7 cellular contexts compared by ENCODE assay signal in the genomic region with DNA sequence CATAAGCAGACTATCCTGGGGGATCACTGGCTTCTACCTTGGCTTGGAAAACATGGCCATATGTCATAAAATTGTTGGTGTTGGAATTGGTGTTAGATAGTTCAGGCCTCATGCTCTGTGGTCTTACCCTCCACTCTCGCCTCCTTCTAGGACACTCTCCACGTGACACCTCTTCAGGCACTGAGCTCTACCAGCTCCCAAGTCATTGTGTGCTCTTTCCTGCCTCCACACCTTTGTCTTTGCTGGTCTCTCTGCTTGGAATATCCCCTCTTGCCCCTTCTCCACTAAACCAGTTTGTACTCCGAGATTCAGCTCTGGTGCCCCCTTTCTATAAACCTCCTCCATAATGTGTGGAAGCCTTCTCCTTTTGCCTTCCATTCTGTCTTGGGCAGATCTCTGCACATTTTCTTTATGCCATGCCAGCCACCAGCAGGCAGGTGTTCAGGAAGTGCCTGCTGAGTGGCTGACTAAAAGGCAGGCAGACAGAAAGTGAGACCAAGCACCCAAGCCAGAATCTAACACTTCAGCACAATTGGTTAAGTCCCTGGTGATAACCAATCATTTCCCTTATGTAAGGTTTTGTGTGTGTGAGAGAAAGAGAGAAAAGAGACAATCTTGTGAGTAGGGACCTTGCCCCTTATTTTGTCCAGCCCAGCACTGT. TPM values are rescaled to one million over a fixed set of nuclear protein-coding genes. Genes with fewer than 3 reads are reported as not detected.
DNase-seq lines count a peak whose midpoint lies in the region; ATAC-seq and TF ChIP-seq lines count a peak whose summit lies in the region.

No MANE protein-coding gene starts in this region.

- intact Hi-C loops in IMR-90 (cut with micrococcal nuclease) = no loop called here

- 90% methylated on average over 2 of the region's 3 CpGs; no CpG with 5 or more reads in 1 of the 2 experiments for WGBS in IMR-90 (ENCODE audit: extremely low coverage in 2 of 2, insufficient read length in 1 of 2), 2 experiments
- WGBS in endodermal cell (ENCODE audit: insufficient coverage in 1 of 2, insufficient read length in 1 of 2), 2 experiments = 92 to 97% methylated on average over 3 of the region's 3 CpGs

- in situ Hi-C loops in IMR-90 (cut with MboI; ENCODE audit: low sequenced_read_pairs) = no loop called here

- H3K4me2 ChIP-seq in IMR-90 (ENCODE audit: low read depth, low read length) = no peak overlapping the region

- peaks cover 1% of the 10 kb centered on the region for H3K9me3 Mint-ChIP-seq in endodermal cell

- no peak overlapping the region for H2BK120ac ChIP-seq in IMR-90 (ENCODE audit: low read depth, low read length)

- TF ChIP-seq CTCF in IMR-90 (conservative IDR thresholded peaks at IDR 0.05; ENCODE audit: low read depth, low read length) (no peak), endodermal cell (conservative IDR thresholded peaks at IDR 0.05) (no peak)

- no peak overlapping the region for H2BK20ac ChIP-seq in IMR-90 (ENCODE audit: low read depth, low read length)

- H3K27me3 ChIP-seq in IMR-90 (ENCODE audit: control insufficient read depth, insufficient read depth, low read length) (no peaks in the 10 kb centered on the region), endodermal cell (ENCODE audit: control insufficient read depth, insufficient read depth, low read length, poor library complexity, severe bottlenecking) (no peaks in the 10 kb centered on the region)

- no peak overlapping the region for H2BK5ac ChIP-seq in IMR-90 (ENCODE audit: low read depth, low read length, poor library complexity, severe bottlenecking)

- H3K36me3 ChIP-seq in IMR-90 (ENCODE audit: control insufficient read depth, insufficient read depth, low read length) (no peaks in the 10 kb centered on the region), endodermal cell (ENCODE audit: control insufficient read depth, insufficient read depth, low read length) (no peaks in the 10 kb centered on the region)

- H4K20me1 ChIP-seq in IMR-90 (ENCODE audit: insufficient read depth, low read length) = no peaks in the 10 kb centered on the region

- no peak for TF ChIP-seq POLR2A in IMR-90 (IDR thresholded peaks at IDR 0.05; ENCODE audit: low read depth, low read length)

- DNase-seq in IMR-90 (no peak), endodermal cell (peak; percentile 44), midbrain (lab: John Stamatoyannopoulos, UW) (no peak), OCI-M1 (lab: John Stamatoyannopoulos, UW) (no peak)
- DNase-seq in stimulated activated CD4-positive, alpha-beta T cell treated with anti-CD3 and anti-CD28 coated beads, Interleukin-2, amount 100 ng/mL, for 48 hours = no peak

- no peak overlapping the region for H3K18ac ChIP-seq in IMR-90 (ENCODE audit: low read depth, low read length)

- H3K4me3 ChIP-seq in IMR-90 (ENCODE audit: insufficient read depth, low read depth, low read length) (no peak overlapping the region), endodermal cell (ENCODE audit: low read length) (no peak overlapping the region)

- no peak overlapping the region for H2AFZ ChIP-seq in IMR-90 (replicated peaks; ENCODE audit: low read length, poor library complexity)

- no peak overlapping the region for H3K14ac ChIP-seq in IMR-90 (replicated peaks; ENCODE audit: low read depth, low read length)

- no peak overlapping the region for H3K56ac ChIP-seq in IMR-90 (ENCODE audit: extremely low read depth, insufficient read depth, low read length)

- H3K4me1 ChIP-seq in IMR-90 (ENCODE audit: control insufficient read depth, insufficient read depth, low read length) = peaks cover 9% of the 10 kb centered on the region
- no peaks in the 10 kb centered on the region for H3K4me1 ChIP-seq in endodermal cell (ENCODE audit: control insufficient read depth, insufficient read depth, low read length)

- no TSS peak for BruUV-seq in IMR-90 (replicated peaks; lab: Mats Ljungman, UMichigan)

- H2AK9ac ChIP-seq in IMR-90 (replicated peaks; ENCODE audit: low read depth, low read length, poor library complexity) = peak overlapping the region; percentile 19

- CTCF ChIA-PET in IMR-90 (lab: Yijun Ruan, JAX) = no interaction called here

- no peaks in the 10 kb centered on the region for H3K36me3 Mint-ChIP-seq in endodermal cell (ENCODE audit: low read depth)

- H2AK5ac ChIP-seq in IMR-90 (ENCODE audit: low read depth, low read length) = no peak overlapping the region

- H3K9me3 ChIP-seq in IMR-90 (ENCODE audit: control insufficient read depth, insufficient read depth, low read length) (no peaks in the 10 kb centered on the region), endodermal cell (ENCODE audit: control insufficient read depth, low read length) (no peaks in the 10 kb centered on the region)

- H3K4me3 Mint-ChIP-seq in endodermal cell = no peak overlapping the region

- no peak overlapping the region for H4K8ac ChIP-seq in IMR-90 (ENCODE audit: low read depth in 2 of 2, low read length in 2 of 2)

- dilution Hi-C loops in IMR-90 (cut with HindIII; ENCODE audit: low sequenced_read_pairs, unreplicated experiment) = no loop called here

- no peak overlapping the region for H3K27ac Mint-ChIP-seq in endodermal cell

- no peak overlapping the region for H2BK15ac ChIP-seq in IMR-90 (ENCODE audit: low read depth, low read length)

- H3K9ac ChIP-seq in IMR-90 (ENCODE audit: low read depth, low read length) (no peak overlapping the region), endodermal cell (ENCODE audit: extremely low read depth, low read length, poor library complexity, severe bottlenecking) (no peak overlapping the region)

- no peak for TF ChIP-seq RAD21 in IMR-90 (IDR thresholded peaks at IDR 0.05; ENCODE audit: low read length)

- H3K27ac ChIP-seq in IMR-90 (ENCODE audit: insufficient read depth, low read length) (no peak overlapping the region), endodermal cell (ENCODE audit: low read depth, low read length) (no peak overlapping the region)

- no peak overlapping the region for H4K91ac ChIP-seq in IMR-90 (ENCODE audit: insufficient read depth, low read depth, low read length)

- no peak overlapping the region for H4K5ac ChIP-seq in IMR-90 (ENCODE audit: low read depth, low read length)

- peaks cover 10% of the 10 kb centered on the region; the same call in 1 of the 2 replicates for H3K9me1 ChIP-seq in IMR-90 (ENCODE audit: insufficient read depth, low read length)

- no peaks in the 10 kb centered on the region for H3K27me3 Mint-ChIP-seq in endodermal cell (ENCODE audit: insufficient read depth)

- peak; percentile 76 for ATAC-seq in GM18517 (IDR thresholded peaks at IDR 0.05; ENCODE audit: unreplicated experiment)
- peak; percentile 54 for ATAC-seq in GM19468 (IDR thresholded peaks at IDR 0.05; ENCODE audit: extremely low read depth, unreplicated experiment)
- no peak for ATAC-seq in IMR-90 (ENCODE audit: low read depth)

- peaks cover 27% of the 10 kb centered on the region for H3K4me1 Mint-ChIP-seq in endodermal cell

- POLR2A ChIA-PET in IMR-90 (lab: Charles Lee; ENCODE audit: unreplicated experiment) = no interaction called here

- H3K79me1 ChIP-seq in IMR-90 (ENCODE audit: low read depth in 1 of 2, low read length in 2 of 2) = no peaks in the 10 kb centered on the region

- H3K23ac ChIP-seq in IMR-90 (ENCODE audit: low read depth, low read length) = no peak overlapping the region

- H3K4ac ChIP-seq in IMR-90 (ENCODE audit: low read depth, low read length) = no peak overlapping the region

TF ChIP-seq in IMR-90, 13 proteins besides CTCF, POLR2A, EP300 and RAD21:
- TF ChIP-seq RCOR1 (IDR thresholded peaks at IDR 0.05; ENCODE audit: insufficient replicate concordance, low read length) (no peak), BHLHE40 (IDR thresholded peaks at IDR 0.05; ENCODE audit: low read depth, low read length) (no peak), FOS (IDR thresholded peaks at IDR 0.05; ENCODE audit: low read depth, low read length) (no peak), MXI1 (IDR thresholded peaks at IDR 0.05; ENCODE audit: borderline replicate concordance, low read depth, low read length) (no peak), CHD1 (IDR thresholded peaks at IDR 0.05; ENCODE audit: low read depth, low read length) (no peak)
TF ChIP-seq in IMR-90: peak in this region for 0.

RNA-seq across cellular contexts. Expression of a gene that starts 37.7 kb away (rescaled TPM):
- total RNA-seq in IMR-90 (2012; rRNA removed) (66.0 and 164 TPM in 2 replicates), endodermal cell (10 to 100 TPM; 18.4 to 24.2 TPM)
- polyA plus RNA-seq in IMR-90 (2012; rRNA removed) = 40.2 and 44.6 TPM in 2 replicates
- polyA plus RNA-seq in IMR-90 (2012; cell fraction: cytosol; rRNA removed) = 4.3 and 7.1 TPM in 2 replicates
- 4.4 and 10.6 TPM in 2 replicates for polyA plus RNA-seq in IMR-90 (2012; cell fraction: nucleus; rRNA removed; ENCODE audit: low replicate concordance)
- 25.4 TPM for polyA plus RNA-seq in endodermal cell (2013, experiment 1 of 2)
- 27.4 TPM for polyA plus RNA-seq in endodermal cell (2013, experiment 2 of 2)

RNA-seq across cellular contexts. Expression of a gene that starts 53.7 kb away (rescaled TPM):
- total RNA-seq in IMR-90 (2012; rRNA removed) (28.1 and 31.7 TPM in 2 replicates), endodermal cell (10 to 100 TPM; 26.5 to 32.1 TPM)
- polyA plus RNA-seq in IMR-90 (2012; rRNA removed) = 23.9 and 25.4 TPM in 2 replicates
- 7.1 and 9.5 TPM in 2 replicates for polyA plus RNA-seq in IMR-90 (2012; cell fraction: cytosol; rRNA removed)
- 8.4 and 26.1 TPM in 2 replicates for polyA plus RNA-seq in IMR-90 (2012; cell fraction: nucleus; rRNA removed; ENCODE audit: low replicate concordance)
- polyA plus RNA-seq in endodermal cell (2013, experiment 1 of 2) = 22.1 TPM
- polyA plus RNA-seq in endodermal cell (2013, experiment 2 of 2) = 22.1 TPM
